ENCODE assay signal across 33 cellular contexts in genomic region chr6:41033776-41034175, GRCh38. TPM values are rescaled to one million over a fixed set of nuclear protein-coding genes. Genes with fewer than 3 reads are reported as not detected.
"Had no signal": no experiment of that assay in that cellular context is flagged by ENCODE, and none has a peak within 500 bp of the region (broad histone marks: within the 10 kb centered on the region; RNA-seq: fewer than 3 reads in every experiment).

No MANE protein-coding gene starts in this region.

- DNase-seq: activated B cell treated with CpG ODN at 0.5 μM for 24 hours; activated CD4-positive, alpha-beta T cell treated with anti-CD3 and anti-CD28 coated beads for 48 hours; activated CD4-positive, alpha-beta T cell treated with anti-CD3 and anti-CD28 coated beads, Interleukin-2, amount 50 U/mL, for 1 hour; activated CD4-positive, alpha-beta T cell treated with anti-CD3 and anti-CD28 coated beads, Interleukin-2, amount 50 U/mL, for 48 hours; activated CD8-positive, alpha-beta memory T cell treated with anti-CD3 and anti-CD28 coated beads for 24 hours; activated CD8-positive, alpha-beta T cell treated with anti-CD3 and anti-CD28 coated beads for 36 hours; activated effector memory CD4-positive, alpha-beta T cell treated with Interleukin-2 at 50 U/mL for 16 hours; activated gamma-delta T cell treated with Interleukin-2 at 50 U/mL for 16 hours; activated naive CD4-positive, alpha-beta T cell treated with Interleukin-2 at 50 U/mL for 16 hours; activated T-cell treated with anti-CD3 and anti-CD28 coated beads, Interleukin-2, amount 50 U/mL, for 4 hours; adrenal gland; amygdala; aorta; body of pancreas; central memory CD4-positive, alpha-beta T cell; cortex of kidney; dermis blood vessel endothelial cell; effector CD4-positive, alpha-beta T cell; effector memory CD8-positive, alpha-beta T cell; erythroblast; foreskin keratinocyte; T1000; WERI-Rb-1 had no signal

- H3K36me3 Mint-ChIP-seq: activated naive CD4-positive, alpha-beta T cell treated with anti-CD3 and anti-CD28 coated beads, Interleukin-2, amount 50 U/mL, for 72 hours had no signal

- H3K27me3 Mint-ChIP-seq: activated B cell treated with CpG ODN at 0.5 μM for 24 hours; activated CD8-positive, alpha-beta T cell treated with anti-CD3 and anti-CD28 coated beads for 36 hours; activated T-helper 17 cell treated with anti-CD3 and anti-CD28 coated beads, Interleukin-2, amount 50 U/mL, for 72 hours; effector memory CD8-positive, alpha-beta T cell had no signal

- H3K4me3 Mint-ChIP-seq: activated B cell treated with CpG ODN at 0.5 μM for 24 hours; activated CD8-positive, alpha-beta T cell treated with anti-CD3 and anti-CD28 coated beads for 36 hours; activated T-cell treated with anti-CD3 and anti-CD28 coated beads, Interleukin-2, amount 50 U/mL, for 4 hours; activated T-helper 17 cell treated with anti-CD3 and anti-CD28 coated beads, Interleukin-2, amount 50 U/mL, for 72 hours; effector memory CD8-positive, alpha-beta T cell had no signal

- H3K4me3 ChIP-seq: adrenal gland, body of pancreas, esophagus muscularis mucosa, gastroesophageal sphincter had no signal

- H3K27me3 ChIP-seq: adrenal gland, body of pancreas, esophagus muscularis mucosa, foreskin keratinocyte, gastroesophageal sphincter had no signal

- H3K4me1 ChIP-seq: adrenal gland had no signal

- H3K27ac Mint-ChIP-seq: activated B cell treated with CpG ODN at 0.5 μM for 24 hours; activated CD8-positive, alpha-beta T cell treated with anti-CD3 and anti-CD28 coated beads for 36 hours had no signal

- H3K36me3 ChIP-seq: adrenal gland, esophagus muscularis mucosa, gastroesophageal sphincter, WERI-Rb-1 had no signal

- H3K9me3 Mint-ChIP-seq: activated B cell treated with CpG ODN at 0.5 μM for 24 hours; activated CD8-positive, alpha-beta T cell treated with anti-CD3 and anti-CD28 coated beads for 36 hours; activated naive CD4-positive, alpha-beta T cell treated with anti-CD3 and anti-CD28 coated beads, Interleukin-2, amount 50 U/mL, for 72 hours; activated T-cell treated with anti-CD3 and anti-CD28 coated beads, Interleukin-2, amount 50 U/mL, for 4 hours; activated T-helper 17 cell treated with anti-CD3 and anti-CD28 coated beads, Interleukin-2, amount 50 U/mL, for 72 hours; effector memory CD8-positive, alpha-beta T cell had no signal

- FAIRE-seq: colon had no signal

- ATAC-seq: activated CD4-positive, CD25-positive, alpha-beta regulatory T cell treated with anti-CD3 and anti-CD28 coated beads, Interleukin-2, amount 50 U/mL, for 24 hours; activated CD8-positive, alpha-beta T cell treated with anti-CD3 and anti-CD28 coated beads for 36 hours; activated naive CD4-positive, alpha-beta T cell treated with anti-CD3 and anti-CD28 coated beads, Interleukin-2, amount 50 U/mL, for 72 hours; activated T-cell treated with anti-CD3 and anti-CD28 coated beads, Interleukin-2, amount 50 U/mL, for 4 hours; activated T-helper 17 cell treated with anti-CD3 and anti-CD28 coated beads, Interleukin-2, amount 50 U/mL, for 72 hours; body of pancreas; effector memory CD8-positive, alpha-beta T cell; foreskin keratinocyte; gastroesophageal sphincter had no signal

- H3K9me3 ChIP-seq: adrenal gland, body of pancreas, esophagus muscularis mucosa, gastroesophageal sphincter had no signal

- H3K27ac ChIP-seq: adrenal gland, body of pancreas, esophagus muscularis mucosa, foreskin keratinocyte, gastroesophageal sphincter, WERI-Rb-1 had no signal

RNA-seq across cellular contexts. Expression of gene UNC5CL, which starts 5.2 kb away (rescaled TPM):
- total RNA-seq: glomerular endothelial cell had no signal

RNA-seq across cellular contexts. Expression of gene TSPO2, which starts 8.5 kb away (rescaled TPM):
- total RNA-seq: activated B cell treated with CpG ODN at 0.5 μM for 24 hours; activated CD8-positive, alpha-beta T cell treated with anti-CD3 and anti-CD28 coated beads for 36 hours; activated naive CD4-positive, alpha-beta T cell treated with anti-CD3 and anti-CD28 coated beads, Interleukin-2, amount 50 U/mL, for 72 hours; activated T-cell treated with anti-CD3 and anti-CD28 coated beads, Interleukin-2, amount 50 U/mL, for 4 hours; activated T-helper 17 cell treated with anti-CD3 and anti-CD28 coated beads, Interleukin-2, amount 50 U/mL, for 72 hours; adrenal gland; aorta; body of pancreas; cerebellum; dermis blood vessel endothelial cell; esophagus muscularis mucosa; foreskin keratinocyte; gastroesophageal sphincter; glomerular endothelial cell; T-helper 1 cell treated with Interleukin-12 subunit alpha and Interleukin-12 subunit beta and Interleukin-4 antibody, amounts not matched to agents 30 ng/mL and 1 ng/mL, for 36 hours; T-helper 2 cell treated with Interferon-gamma antibody and Interleukin-4, amounts not matched to agents 100 ng/mL and 5 ng/mL, for 36 hours had no signal
- polyA plus RNA-seq: adrenal gland, aorta, foreskin keratinocyte had no signal

RNA-seq across cellular contexts. Expression of gene APOBEC2, which starts 19.2 kb away (rescaled TPM):
- total RNA-seq: activated B cell treated with CpG ODN at 0.5 μM for 24 hours; activated CD8-positive, alpha-beta T cell treated with anti-CD3 and anti-CD28 coated beads for 36 hours; activated naive CD4-positive, alpha-beta T cell treated with anti-CD3 and anti-CD28 coated beads, Interleukin-2, amount 50 U/mL, for 72 hours; activated T-cell treated with anti-CD3 and anti-CD28 coated beads, Interleukin-2, amount 50 U/mL, for 4 hours; activated T-helper 17 cell treated with anti-CD3 and anti-CD28 coated beads, Interleukin-2, amount 50 U/mL, for 72 hours; aorta; cerebellum; dermis blood vessel endothelial cell; foreskin keratinocyte; glomerular endothelial cell; T-helper 1 cell treated with Interleukin-12 subunit alpha and Interleukin-12 subunit beta and Interleukin-4 antibody, amounts not matched to agents 30 ng/mL and 1 ng/mL, for 36 hours; T-helper 2 cell treated with Interferon-gamma antibody and Interleukin-4, amounts not matched to agents 100 ng/mL and 5 ng/mL, for 36 hours had no signal
- polyA plus RNA-seq: aorta had no signal
